ENCODE assay signal across 1 cellular context in the genomic region with DNA sequence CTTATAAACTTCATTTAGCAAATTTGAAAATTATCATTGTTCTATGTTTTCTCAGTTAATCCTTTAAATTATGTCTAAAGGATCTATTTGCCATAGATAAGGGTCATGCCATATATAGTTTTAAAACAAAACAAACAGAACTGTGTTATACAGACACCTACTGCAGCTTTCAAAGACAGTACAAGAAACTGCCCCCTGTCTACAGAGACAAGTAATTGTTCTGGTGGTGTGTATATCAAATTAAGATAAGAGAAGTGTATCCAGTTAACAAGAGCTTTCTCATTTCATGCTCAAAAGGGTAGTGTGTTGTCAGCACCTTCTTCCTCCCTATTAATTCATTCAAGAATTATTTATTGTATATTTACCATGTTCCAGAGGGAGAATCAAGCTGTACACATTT.
TF ChIP-seq lines count a peak whose summit lies in the region.

No MANE protein-coding gene starts in this region.

TF ChIP-seq in WTC11, 78 proteins besides CTCF, POLR2A, EP300 and RAD21 (continued from another document):
- TF ChIP-seq ATF6 (CRISPR knock-in tag; IDR thresholded peaks at IDR 0.05) (no peak), GABPB1 (CRISPR knock-in tag; IDR thresholded peaks at IDR 0.05) (no peak), ZNF671 (CRISPR knock-in tag; IDR thresholded peaks at IDR 0.05) (no peak), NFYB (CRISPR knock-in tag; conservative IDR thresholded peaks at IDR 0.05; ENCODE audit: low read depth) (no peak), ETV6 (CRISPR knock-in tag; IDR thresholded peaks at IDR 0.05) (no peak), CREB1 (CRISPR knock-in tag; IDR thresholded peaks at IDR 0.05) (no peak), NFE2L1 (CRISPR knock-in tag; IDR thresholded peaks at IDR 0.05) (no peak), STAT6 (CRISPR knock-in tag; conservative IDR thresholded peaks at IDR 0.05; ENCODE audit: low read depth) (no peak), CBFB (CRISPR knock-in tag; IDR thresholded peaks at IDR 0.05; ENCODE audit: low read depth) (no peak), E2F5 (CRISPR knock-in tag; IDR thresholded peaks at IDR 0.05) (no peak)
- TF ChIP-seq, protein P1, sequence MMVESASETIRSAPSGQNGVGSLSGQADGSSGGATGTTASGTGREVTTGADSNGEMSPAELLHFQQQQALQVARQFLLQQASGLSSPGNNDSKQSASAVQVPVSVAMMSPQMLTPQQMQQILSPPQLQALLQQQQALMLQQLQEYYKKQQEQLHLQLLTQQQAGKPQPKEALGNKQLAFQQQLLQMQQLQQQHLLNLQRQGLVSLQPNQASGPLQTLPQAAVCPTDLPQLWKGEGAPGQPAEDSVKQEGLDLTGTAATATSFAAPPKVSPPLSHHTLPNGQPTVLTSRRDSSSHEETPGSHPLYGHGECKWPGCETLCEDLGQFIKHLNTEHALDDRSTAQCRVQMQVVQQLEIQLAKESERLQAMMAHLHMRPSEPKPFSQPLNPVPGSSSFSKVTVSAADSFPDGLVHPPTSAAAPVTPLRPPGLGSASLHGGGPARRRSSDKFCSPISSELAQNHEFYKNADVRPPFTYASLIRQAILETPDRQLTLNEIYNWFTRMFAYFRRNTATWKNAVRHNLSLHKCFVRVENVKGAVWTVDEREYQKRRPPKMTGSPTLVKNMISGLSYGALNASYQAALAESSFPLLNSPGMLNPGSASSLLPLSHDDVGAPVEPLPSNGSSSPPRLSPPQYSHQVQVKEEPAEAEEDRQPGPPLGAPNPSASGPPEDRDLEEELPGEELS (CRISPR knock-in tag; IDR thresholded peaks at IDR 0.05), result no peak
- TF ChIP-seq, protein P2, sequence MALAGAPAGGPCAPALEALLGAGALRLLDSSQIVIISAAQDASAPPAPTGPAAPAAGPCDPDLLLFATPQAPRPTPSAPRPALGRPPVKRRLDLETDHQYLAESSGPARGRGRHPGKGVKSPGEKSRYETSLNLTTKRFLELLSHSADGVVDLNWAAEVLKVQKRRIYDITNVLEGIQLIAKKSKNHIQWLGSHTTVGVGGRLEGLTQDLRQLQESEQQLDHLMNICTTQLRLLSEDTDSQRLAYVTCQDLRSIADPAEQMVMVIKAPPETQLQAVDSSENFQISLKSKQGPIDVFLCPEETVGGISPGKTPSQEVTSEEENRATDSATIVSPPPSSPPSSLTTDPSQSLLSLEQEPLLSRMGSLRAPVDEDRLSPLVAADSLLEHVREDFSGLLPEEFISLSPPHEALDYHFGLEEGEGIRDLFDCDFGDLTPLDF (CRISPR knock-in tag; IDR thresholded peaks at IDR 0.05), result no peak
